ENCODE assay signal across 18 cellular contexts in the genomic region with DNA sequence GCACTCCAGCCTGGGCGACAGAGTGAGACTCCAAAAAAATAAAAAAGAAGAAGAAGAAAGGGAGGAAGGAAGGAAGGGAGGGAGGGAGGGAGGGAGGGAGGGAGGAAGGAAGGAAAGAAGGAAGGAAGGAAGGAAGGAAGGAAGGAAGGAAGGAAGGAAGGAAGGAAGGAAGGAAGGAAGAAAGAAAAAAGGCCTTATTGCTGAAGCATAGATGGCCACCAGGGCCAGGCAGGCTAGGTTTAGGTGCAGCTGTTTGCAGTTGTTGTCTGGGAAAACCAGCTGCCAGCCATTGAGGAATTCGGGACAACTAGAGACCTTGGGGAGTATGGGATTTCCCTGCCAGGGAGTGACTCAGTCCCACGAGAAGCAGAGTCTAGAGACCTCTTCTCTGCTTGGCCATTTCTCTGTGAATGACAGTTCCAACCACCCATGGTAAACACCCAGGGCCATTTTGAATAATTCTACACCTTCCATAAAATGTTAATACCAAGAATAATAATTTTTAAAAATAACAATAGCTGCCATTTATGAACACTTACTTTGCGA. TPM values are rescaled to one million over a fixed set of nuclear protein-coding genes. Genes with fewer than 3 reads are reported as not detected.
"Had no signal": no experiment of that assay in that cellular context is flagged by ENCODE, and none has a peak within 500 bp of the region (broad histone marks: within the 10 kb centered on the region; RNA-seq: fewer than 3 reads in every experiment).

No MANE protein-coding gene starts in this region.

- H3K9me3 Mint-ChIP-seq: activated CD4-positive, alpha-beta memory T cell treated with anti-CD3 and anti-CD28 coated beads for 36 hours; activated naive CD8-positive, alpha-beta T cell treated with anti-CD3 and anti-CD28 coated beads for 36 hours; activated T-cell treated with anti-CD3 and anti-CD28 coated beads, Interleukin-2, amount 50 U/mL, for 4 hours; memory B cell; stimulated activated naive CD8-positive, alpha-beta T cell treated with anti-CD3 and anti-CD28 coated beads, Interleukin-15, amount 100 ng/mL, for 72 hours had no signal

- H3K4me3 Mint-ChIP-seq: activated CD4-positive, alpha-beta memory T cell treated with anti-CD3 and anti-CD28 coated beads for 36 hours; activated naive CD8-positive, alpha-beta T cell treated with anti-CD3 and anti-CD28 coated beads for 36 hours; activated T-cell treated with anti-CD3 and anti-CD28 coated beads, Interleukin-2, amount 50 U/mL, for 4 hours; memory B cell; stimulated activated naive CD8-positive, alpha-beta T cell treated with anti-CD3 and anti-CD28 coated beads, Interleukin-15, amount 100 ng/mL, for 72 hours had no signal

- H3K4me1 ChIP-seq: esophagus muscularis mucosa had no signal

- H3K36me3 ChIP-seq: esophagus muscularis mucosa, thoracic aorta had no signal

- H3K4me3 ChIP-seq: esophagus muscularis mucosa, thoracic aorta had no signal

- DNase-seq: activated CD4-positive, alpha-beta memory T cell treated with anti-CD3 and anti-CD28 coated beads for 36 hours; activated CD4-positive, CD25-positive, alpha-beta regulatory T cell treated with anti-CD3 and anti-CD28 coated beads, Interleukin-2, amount 50 U/mL, for 72 hours; activated gamma-delta T cell; activated naive CD8-positive, alpha-beta T cell treated with anti-CD3 and anti-CD28 coated beads for 36 hours; activated T-cell treated with anti-CD3 and anti-CD28 coated beads, Interleukin-2, amount 50 U/mL, for 4 hours; anterior cingulate cortex; foreskin melanocyte; head of caudate nucleus; stimulated activated CD4-positive, alpha-beta T cell treated with anti-CD3 and anti-CD28 coated beads, Interleukin-2, amount 100 ng/mL, for 48 hours; stimulated activated naive CD8-positive, alpha-beta T cell treated with anti-CD3 and anti-CD28 coated beads, Interleukin-15, amount 100 ng/mL, for 72 hours; T-helper 9 cell had no signal

- H3K27ac ChIP-seq: esophagus muscularis mucosa, thoracic aorta had no signal

- H3K27me3 Mint-ChIP-seq: memory B cell; stimulated activated naive CD8-positive, alpha-beta T cell treated with anti-CD3 and anti-CD28 coated beads, Interleukin-15, amount 100 ng/mL, for 72 hours had no signal

- H3K27ac Mint-ChIP-seq: activated CD4-positive, alpha-beta memory T cell treated with anti-CD3 and anti-CD28 coated beads for 36 hours; activated naive CD8-positive, alpha-beta T cell treated with anti-CD3 and anti-CD28 coated beads for 36 hours; memory B cell; stimulated activated naive CD8-positive, alpha-beta T cell treated with anti-CD3 and anti-CD28 coated beads, Interleukin-15, amount 100 ng/mL, for 72 hours had no signal

- H3K36me3 Mint-ChIP-seq: activated CD4-positive, alpha-beta memory T cell treated with anti-CD3 and anti-CD28 coated beads for 36 hours; activated naive CD8-positive, alpha-beta T cell treated with anti-CD3 and anti-CD28 coated beads for 36 hours; memory B cell had no signal

- FAIRE-seq: bronchial epithelial cell had no signal

- H3K9me3 ChIP-seq: esophagus muscularis mucosa, thoracic aorta had no signal

- ATAC-seq: activated T-cell treated with anti-CD3 and anti-CD28 coated beads, Interleukin-2, amount 50 U/mL, for 4 hours; left lobe of liver; stimulated activated naive CD8-positive, alpha-beta T cell treated with anti-CD3 and anti-CD28 coated beads, Interleukin-15, amount 100 ng/mL, for 72 hours had no signal

RNA-seq across cellular contexts. Expression of gene SCNN1B, which starts 31.0 kb away (rescaled TPM):
- total RNA-seq: activated CD4-positive, alpha-beta memory T cell treated with anti-CD3 and anti-CD28 coated beads for 36 hours; activated naive CD8-positive, alpha-beta T cell treated with anti-CD3 and anti-CD28 coated beads for 36 hours; activated T-cell treated with anti-CD3 and anti-CD28 coated beads, Interleukin-2, amount 50 U/mL, for 4 hours; osteocyte had no signal
- polyA plus RNA-seq: neural cell had no signal
